In genomic region chr4:183287309-183287659, GRCh38 we compare ENCODE assay signal across 21 cellular contexts. TPM values are rescaled to one million over a fixed set of nuclear protein-coding genes. Genes with fewer than 3 reads are reported as not detected.
A peak's percentile ranks its signal among the peaks of the same experiment; 100 is the strongest.
DNase-seq lines count a peak whose midpoint lies in the region; ATAC-seq and TF ChIP-seq lines count a peak whose summit lies in the region.
"Had no signal": no experiment of that assay in that cellular context is flagged by ENCODE, and none has a peak within 500 bp of the region (broad histone marks: within the 10 kb centered on the region; RNA-seq: fewer than 3 reads in every experiment).

No MANE protein-coding gene starts in this region.

- H3K4me3 ChIP-seq in epithelial cell of proximal tubule (ENCODE audit: low read depth, low read length) (peak overlapping the region; percentile 26), GM23338 (no peak overlapping the region)
- H3K4me3 ChIP-seq in naive thymus-derived CD4-positive, alpha-beta T cell (ENCODE audit: low read length): no peak overlapping the region
- H3K4me3 ChIP-seq: BLaER1, esophagus squamous epithelium had no signal

- intact Hi-C loops in naive thymus-derived CD4-positive, alpha-beta T cell (cut with micrococcal nuclease): no loop called here

- H3K27ac ChIP-seq in naive thymus-derived CD4-positive, alpha-beta T cell (ENCODE audit: low read depth, low read length): no peak overlapping the region
- no peak overlapping the region for H3K27ac ChIP-seq in GM23338 (ENCODE audit: low read depth)
- H3K27ac ChIP-seq: BLaER1, esophagus squamous epithelium had no signal

- CTCF ChIA-PET in naive thymus-derived CD4-positive, alpha-beta T cell (lab: Charles Lee): no interaction called here

- POLR2A ChIA-PET in naive thymus-derived CD4-positive, alpha-beta T cell (lab: Charles Lee): no interaction called here

- H3K4me2 ChIP-seq in GM23338: no peak overlapping the region
- H3K4me2 ChIP-seq: BLaER1 had no signal

- no peaks in the 10 kb centered on the region for H3K4me1 ChIP-seq in naive thymus-derived CD4-positive, alpha-beta T cell (ENCODE audit: control insufficient read depth in 2 of 2, insufficient read depth in 2 of 2, low read length in 2 of 2)
- no peaks in the 10 kb centered on the region for H3K4me1 ChIP-seq in GM23338 (ENCODE audit: insufficient read depth)
- H3K4me1 ChIP-seq: BLaER1, esophagus squamous epithelium had no signal

- no peak for TF ChIP-seq CTCF in epithelial cell of proximal tubule (conservative IDR thresholded peaks at IDR 0.05; ENCODE audit: low read depth, low read length)
- no peak for TF ChIP-seq CTCF in type B pancreatic cell (conservative IDR thresholded peaks at IDR 0.05)
- TF ChIP-seq CTCF in GM23338 (conservative IDR thresholded peaks at IDR 0.05; ENCODE audit: low read depth in 2 of 2): no peak

- no peaks in the 10 kb centered on the region for H3K36me3 ChIP-seq in naive thymus-derived CD4-positive, alpha-beta T cell (ENCODE audit: control insufficient read depth in 2 of 3, insufficient read depth in 3 of 3, low read length in 3 of 3)
- H3K36me3 ChIP-seq in GM23338 (ENCODE audit: insufficient read depth): peaks cover 50% of the 10 kb centered on the region

- H3K36me3 Mint-ChIP-seq in type B pancreatic cell: peaks cover 39% of the 10 kb centered on the region
- peaks cover 0 to 47% (median 13%) of the 10 kb centered on the region in 5 donors for H3K36me3 Mint-ChIP-seq in naive thymus-derived CD4-positive, alpha-beta T cell
- peaks cover 84% of the 10 kb centered on the region for H3K36me3 Mint-ChIP-seq in GM23338 (ENCODE audit: low read depth)

- no peaks in the 10 kb centered on the region; the same call in 1 of the 2 replicates for H4K20me1 ChIP-seq in GM23338 (replicated peaks; ENCODE audit: insufficient read depth)
- H4K20me1 ChIP-seq: BLaER1 had no signal

- no peak overlapping the region for H2AFZ ChIP-seq in GM23338

- no peak overlapping the region for H3K4me3 Mint-ChIP-seq in type B pancreatic cell
- H3K4me3 Mint-ChIP-seq in naive thymus-derived CD4-positive, alpha-beta T cell: no peak overlapping the region
- no peak overlapping the region for H3K4me3 Mint-ChIP-seq in GM23338
- H3K4me3 Mint-ChIP-seq: activated naive CD8-positive, alpha-beta T cell; stimulated activated naive CD8-positive, alpha-beta T cell treated with anti-CD3 and anti-CD28 coated beads, Interleukin-15, Interleukin-2, amounts not matched to agents 100 ng/mL and 50 ng/mL, for 24 hours had no signal

- H3K9me2 ChIP-seq in GM23338 (ENCODE audit: insufficient read depth): no peaks in the 10 kb centered on the region

- H3K27ac Mint-ChIP-seq in type B pancreatic cell: no peak overlapping the region
- no peak overlapping the region for H3K27ac Mint-ChIP-seq in naive thymus-derived CD4-positive, alpha-beta T cell
- no peak overlapping the region for H3K27ac Mint-ChIP-seq in GM23338
- H3K27ac Mint-ChIP-seq: activated naive CD8-positive, alpha-beta T cell; stimulated activated naive CD8-positive, alpha-beta T cell treated with anti-CD3 and anti-CD28 coated beads, Interleukin-15, Interleukin-2, amounts not matched to agents 100 ng/mL and 50 ng/mL, for 24 hours had no signal

- H3K4me1 Mint-ChIP-seq in type B pancreatic cell (ENCODE audit: unreplicated experiment) (no peaks in the 10 kb centered on the region), GM23338 (peaks cover 3% of the 10 kb centered on the region; the same call in 2 of the 3 replicates)
- H3K4me1 Mint-ChIP-seq in naive thymus-derived CD4-positive, alpha-beta T cell: no peaks in the 10 kb centered on the region

- H3K9me3 ChIP-seq in naive thymus-derived CD4-positive, alpha-beta T cell (ENCODE audit: control insufficient read depth in 2 of 3, low read length in 3 of 3): no peaks in the 10 kb centered on the region
- H3K9me3 ChIP-seq: esophagus squamous epithelium had no signal

- H3K27me3 ChIP-seq in naive thymus-derived CD4-positive, alpha-beta T cell (ENCODE audit: control insufficient read depth in 2 of 2, insufficient read depth in 2 of 2, low read length in 2 of 2): no peaks in the 10 kb centered on the region
- no peaks in the 10 kb centered on the region for H3K27me3 ChIP-seq in GM23338 (ENCODE audit: insufficient read depth)
- H3K27me3 ChIP-seq: BLaER1, esophagus squamous epithelium had no signal

- ATAC-seq in GM18858 (IDR thresholded peaks at IDR 0.05; ENCODE audit: unreplicated experiment): peak; percentile 68
- peak; percentile 73 for ATAC-seq in GM21515 (IDR thresholded peaks at IDR 0.05; ENCODE audit: unreplicated experiment)
- ATAC-seq in HG03064 (IDR thresholded peaks at IDR 0.05; ENCODE audit: low read depth, unreplicated experiment): peak; percentile 80
- ATAC-seq in naive thymus-derived CD4-positive, alpha-beta T cell: no peak
- ATAC-seq in activated CD4-positive, CD25-positive, alpha-beta regulatory T cell treated with anti-CD3 and anti-CD28 coated beads, Interleukin-2, amount 50 U/mL, for 24 hours: no peak
- ATAC-seq in GM23338: no peak

- H3K27me3 Mint-ChIP-seq in type B pancreatic cell (no peaks in the 10 kb centered on the region), GM23338 (ENCODE audit: insufficient read depth, low read depth, poor library complexity) (peaks cover 11% of the 10 kb centered on the region)
- H3K27me3 Mint-ChIP-seq in naive thymus-derived CD4-positive, alpha-beta T cell: no peaks in the 10 kb centered on the region
- H3K27me3 Mint-ChIP-seq: activated naive CD8-positive, alpha-beta T cell; stimulated activated naive CD8-positive, alpha-beta T cell treated with anti-CD3 and anti-CD28 coated beads, Interleukin-15, Interleukin-2, amounts not matched to agents 100 ng/mL and 50 ng/mL, for 24 hours had no signal

- no peaks in the 10 kb centered on the region for H3K79me2 ChIP-seq in GM23338 (replicated peaks; ENCODE audit: insufficient read depth)

- no peaks in the 10 kb centered on the region for H3F3A ChIP-seq in GM23338 (replicated peaks; ENCODE audit: low read depth)

- DNase-seq in epithelial cell of proximal tubule (ENCODE audit: low read depth) (peak; percentile 90), type B pancreatic cell (ENCODE audit: extremely low spot score, unreplicated experiment) (no peak), GM23338 (ENCODE audit: low spot score) (no peak)
- DNase-seq in naive thymus-derived CD4-positive, alpha-beta T cell: no peak
- DNase-seq: esophagus squamous epithelium; NCI-H69; stimulated activated CD4-positive, alpha-beta T cell treated with anti-CD3 and anti-CD28 coated beads, Interleukin-2, amount 100 ng/mL, for 24 hours; T-helper 9 cell had no signal

- no peaks in the 10 kb centered on the region for H3K9me3 Mint-ChIP-seq in type B pancreatic cell
- no peaks in the 10 kb centered on the region for H3K9me3 Mint-ChIP-seq in naive thymus-derived CD4-positive, alpha-beta T cell
- H3K9me3 Mint-ChIP-seq in GM23338: no peaks in the 10 kb centered on the region
- H3K9me3 Mint-ChIP-seq: stimulated activated naive CD8-positive, alpha-beta T cell treated with anti-CD3 and anti-CD28 coated beads, Interleukin-15, Interleukin-2, amounts not matched to agents 100 ng/mL and 50 ng/mL, for 24 hours had no signal

TF ChIP-seq in GM23338, 12 proteins besides CTCF, POLR2A, EP300 and RAD21 (continues in another document):
- no peak for TF ChIP-seq ETS1 (IDR thresholded peaks at IDR 0.05)
- no peak for TF ChIP-seq ZNF114 (CRISPR knock-in tag; IDR thresholded peaks at IDR 0.05)

RNA-seq across cellular contexts. Expression of gene CLDN22, which starts 32.8 kb away (rescaled TPM):
- not detected in 2 replicates for total RNA-seq in epithelial cell of proximal tubule
- not detected in 2 replicates for total RNA-seq in type B pancreatic cell (ENCODE audit: low replicate concordance)
- not detected for total RNA-seq in naive thymus-derived CD4-positive, alpha-beta T cell
- not detected for polyA plus RNA-seq in naive thymus-derived CD4-positive, alpha-beta T cell
- total RNA-seq in GM23338 (2014; rRNA removed; shearing (Covaris generic)): not detected in 2 replicates
- polyA plus RNA-seq in GM23338 (2016; fragmentation: Nextera tagmentation; extraction: Ambion mirVana): not detected in 2 replicates
- total RNA-seq: activated CD8-positive, alpha-beta memory T cell treated with anti-CD3 and anti-CD28 coated beads for 36 hours; chondrocyte; G401; HT1080; mononuclear cell; posterior vena cava had no signal

RNA-seq across cellular contexts. Expression of gene CLDN24, which starts 34.9 kb away (rescaled TPM):
- total RNA-seq in epithelial cell of proximal tubule (not detected in 2 replicates), type B pancreatic cell (ENCODE audit: low replicate concordance) (not detected in 2 replicates)
- total RNA-seq in naive thymus-derived CD4-positive, alpha-beta T cell: not detected
- not detected for polyA plus RNA-seq in naive thymus-derived CD4-positive, alpha-beta T cell
- not detected in 2 replicates for total RNA-seq in GM23338 (2014; rRNA removed; shearing (Covaris generic))
- polyA plus RNA-seq in GM23338 (2016; fragmentation: Nextera tagmentation; extraction: Ambion mirVana): not detected in 2 replicates
- total RNA-seq: activated CD8-positive, alpha-beta memory T cell treated with anti-CD3 and anti-CD28 coated beads for 36 hours; chondrocyte; esophagus squamous epithelium; G401; HT1080; mononuclear cell; posterior vena cava had no signal

Comparison
In these comparisons a context has a peak if more than half of its experiments do, and no peak if none do; other contexts are left out.
1. ATAC-seq: peak in GM18858 (single experiment), GM21515 (single experiment) and HG03064 (single experiment); none in naive thymus-derived CD4-positive, alpha-beta T cell (single experiment), activated CD4-positive, CD25-positive, alpha-beta regulatory T cell treated with anti-CD3 and anti-CD28 coated beads, Interleukin-2, amount 50 U/mL, for 24 hours (0 of 2) and GM23338 (single experiment).